Comparison of ENCODE assay signal across 11 cellular contexts in the genomic region with DNA sequence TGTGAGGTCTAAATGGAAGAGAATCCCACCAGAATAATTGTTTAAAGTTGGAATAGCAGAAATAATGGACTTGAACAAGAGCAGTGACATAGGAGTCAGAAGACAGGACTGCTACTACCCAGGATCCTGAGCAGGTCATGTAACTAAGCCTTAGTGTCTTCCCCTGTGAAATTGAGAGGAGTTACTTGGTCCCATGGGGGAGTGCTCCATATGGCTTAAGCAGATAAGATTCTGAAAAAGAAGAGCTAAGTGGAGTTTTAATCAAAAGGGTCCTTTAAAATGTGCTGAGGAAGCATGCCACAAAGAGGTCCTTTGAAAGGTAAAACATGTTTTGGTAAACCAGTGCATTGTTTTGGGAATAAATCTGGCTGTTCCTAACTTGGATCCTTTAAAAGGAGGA. TPM values are rescaled to one million over a fixed set of nuclear protein-coding genes. Genes with fewer than 3 reads are reported as not detected.
DNase-seq lines count a peak whose midpoint lies in the region; ATAC-seq and TF ChIP-seq lines count a peak whose summit lies in the region.
"Had no signal": no experiment of that assay in that cellular context is flagged by ENCODE, and none has a peak within 500 bp of the region (broad histone marks: within the 10 kb centered on the region; RNA-seq: fewer than 3 reads in every experiment).

No MANE protein-coding gene starts in this region.

- peaks cover 6% of the 10 kb centered on the region; the same call in 1 of the 2 replicates for H3F3A ChIP-seq in DOHH2 (ENCODE audit: control insufficient read depth, insufficient read depth)

- H3K27me3 ChIP-seq in DOHH2 (ENCODE audit: control insufficient read depth, low read length) (no peaks in the 10 kb centered on the region), dorsolateral prefrontal cortex (no peaks in the 10 kb centered on the region), spleen (replicated peaks in 1 of 7) (no peaks in the 10 kb centered on the region)

- H4K20me1 ChIP-seq in DOHH2 (ENCODE audit: control insufficient read depth, insufficient read depth, low read depth, low read length) = peaks cover 26% of the 10 kb centered on the region; the same call in 1 of the 2 replicates

- H3K4me2 ChIP-seq in DOHH2 (ENCODE audit: low read length) = peak overlapping the region; percentile 70

- peak overlapping the region; percentile 53 for H3K4me3 ChIP-seq in DOHH2 (ENCODE audit: low read length)
- no peak overlapping the region for H3K4me3 ChIP-seq in dorsolateral prefrontal cortex
- H3K4me3 ChIP-seq in spleen = peak overlapping the region in 1 of 8 donors; percentile 17
- no peak overlapping the region for H3K4me3 ChIP-seq in foreskin fibroblast (ENCODE audit: low read depth in 1 of 2, low read length in 2 of 2)

- intact Hi-C loops in dorsolateral prefrontal cortex (cut with DNase I) = loop anchor here (5.0 kb wide), 1 partner anchor 36 kb away; no protein-coding TSS in a partner anchor
- intact Hi-C loops in spleen (cut with DNase I; ENCODE audit: low total_unique reads) = loop anchor here (5.0 kb wide), 1 partner anchor 36 kb away; no protein-coding TSS in a partner anchor

- no peak for TF ChIP-seq CTCF in DOHH2 (IDR thresholded peaks at IDR 0.05; ENCODE audit: low read depth, low read length, poor library complexity, severe bottlenecking)
- TF ChIP-seq CTCF in dorsolateral prefrontal cortex (IDR thresholded peaks at IDR 0.05 in 54 of 56, conservative IDR thresholded peaks at IDR 0.05 in 2 of 56; ENCODE audit: low read depth in 1 of 56, partially characterized antibody in 56 of 56) = no peak
- no peak for TF ChIP-seq CTCF in spleen (IDR thresholded peaks at IDR 0.05 in 8 of 11, conservative IDR thresholded peaks at IDR 0.05 in 3 of 11)
- TF ChIP-seq CTCF in foreskin fibroblast (IDR thresholded peaks at IDR 0.05; ENCODE audit: low read depth, low read length) = no peak

- H3K4me1 ChIP-seq in DOHH2 (ENCODE audit: control insufficient read depth, low read length) (peaks cover 51% of the 10 kb centered on the region), spleen (peaks cover 30 to 58% (median 44%) of the 10 kb centered on the region in 6 donors)

- DNase-seq in NCI-H524 treated with DMSO at 0.1 percent for 48 hours (lab: John Stamatoyannopoulos, UW) = peak; percentile 77
- no peak for DNase-seq in dorsolateral prefrontal cortex
- DNase-seq in spleen = no peak
- DNase-seq in DMS79 treated with DMSO at 0.1 percent for 48 hours (lab: John Stamatoyannopoulos, UW) = no peak
- DNase-seq in foreskin fibroblast = no peak
- DNase-seq: cerebellar nuclear complex, NCI-H1417 treated with DMSO at 0.1 percent for 48 hours had no signal

- no peak for TF ChIP-seq POLR2A in spleen (IDR thresholded peaks at IDR 0.05)

- H3K27ac ChIP-seq in DOHH2 (ENCODE audit: low read depth, low read length) (peak overlapping the region; percentile 49), dorsolateral prefrontal cortex (peak overlapping the region in 48 of 59 donors; percentile 2 to 78 (median 42)), spleen (peak overlapping the region in 7 of 8 donors; percentile 23 to 81 (median 69))

- ATAC-seq in GM18868 (IDR thresholded peaks at IDR 0.05; ENCODE audit: unreplicated experiment) (no peak), GM19324 (IDR thresholded peaks at IDR 0.05; ENCODE audit: low FRiP score, unreplicated experiment) (no peak)
- ATAC-seq: Panc1 had no signal

- H3K9me3 ChIP-seq in DOHH2 (ENCODE audit: control insufficient read depth, insufficient read depth, low read length) (no peaks in the 10 kb centered on the region), spleen (no peaks in the 10 kb centered on the region)

- no peaks in the 10 kb centered on the region for H3K9me2 ChIP-seq in DOHH2 (replicated peaks; ENCODE audit: control insufficient read depth, low read length)

- peaks cover 17% of the 10 kb centered on the region for H3K36me3 ChIP-seq in DOHH2 (ENCODE audit: control insufficient read depth, low read length)
- no peaks in the 10 kb centered on the region for H3K36me3 ChIP-seq in spleen

- peaks cover 100% of the 10 kb centered on the region for H3K79me2 ChIP-seq in DOHH2 (ENCODE audit: control insufficient read depth, low read length)

RNA-seq across cellular contexts. Expression of a gene that starts 5.5 kb away (rescaled TPM):
- 10 to 100 TPM; 17.9 to 36.6 (median 25.8) TPM for total RNA-seq in dorsolateral prefrontal cortex
- total RNA-seq in spleen = 10 to 100 TPM; 16.8 to 29.4 (median 23.3) TPM
- 10 to 100 TPM; 11.8 to 15.3 (median 12.2) TPM for polyA plus RNA-seq in spleen

RNA-seq across cellular contexts. Expression of a gene that starts 57.3 kb away (rescaled TPM):
- 10 to 100 TPM; 30.5 to 87.1 (median 48.8) TPM for total RNA-seq in dorsolateral prefrontal cortex
- total RNA-seq in spleen = 10 to 100 TPM; 28.1 to 65.3 (median 51.3) TPM
- 10 to 100 TPM; 21.3 to 34.3 (median 25.9) TPM for polyA plus RNA-seq in spleen
